In genomic region chr17:2602597-2603017, GRCh38 we compare ENCODE assay signal across 9 cellular contexts. TPM values are rescaled to one million over a fixed set of nuclear protein-coding genes. Genes with fewer than 3 reads are reported as not detected.
DNase-seq lines count a peak whose midpoint lies in the region; ATAC-seq, FAIRE-seq and TF ChIP-seq lines count a peak whose summit lies in the region.
"Had no signal": no experiment of that assay in that cellular context is flagged by ENCODE, and none has a peak within 500 bp of the region (broad histone marks: within the 10 kb centered on the region; RNA-seq: fewer than 3 reads in every experiment).

No MANE protein-coding gene starts in this region.

- H4K20me1 ChIP-seq in astrocyte (ENCODE audit: insufficient read depth, low read length), result peaks cover 99% of the 10 kb centered on the region

- CTCF ChIA-PET in Calu3 (lab: Charles Lee), result no interaction called here
- CTCF ChIA-PET in naive thymus-derived CD4-positive, alpha-beta T cell (lab: Charles Lee), result no interaction called here

- H3K9me3 Mint-ChIP-seq in Calu3 (ENCODE audit: low read depth, unreplicated experiment), result no peaks in the 10 kb centered on the region
- no peaks in the 10 kb centered on the region for H3K9me3 Mint-ChIP-seq in IgD-negative memory B cell
- H3K9me3 Mint-ChIP-seq in astrocyte (ENCODE audit: unreplicated experiment), result no peaks in the 10 kb centered on the region
- peaks cover 0 to 1% (median 0%) of the 10 kb centered on the region in 11 donors for H3K9me3 Mint-ChIP-seq in naive thymus-derived CD4-positive, alpha-beta T cell

- no TSS peak for BruUV-seq in Calu3 (replicated peaks; lab: Mats Ljungman, UMichigan)

- H3K4me2 ChIP-seq in astrocyte (ENCODE audit: low read length), result peak overlapping the region; percentile 8

- peaks cover 100% of the 10 kb centered on the region for H3K79me2 ChIP-seq in astrocyte (ENCODE audit: insufficient read depth, low read length)

- H3K4me1 ChIP-seq in astrocyte (ENCODE audit: insufficient read depth, low read length), result peaks cover 19% of the 10 kb centered on the region
- peaks cover 22 to 42% of the 10 kb centered on the region in 2 donors for H3K4me1 ChIP-seq in naive thymus-derived CD4-positive, alpha-beta T cell (ENCODE audit: control insufficient read depth in 2 of 2, insufficient read depth in 2 of 2, low read length in 2 of 2)

- intact Hi-C loops in Calu3 (cut with micrococcal nuclease; ENCODE audit: unreplicated experiment), result no loop called here
- intact Hi-C loops in naive thymus-derived CD4-positive, alpha-beta T cell (cut with micrococcal nuclease), result no loop called here

- peak; percentile 29 for ATAC-seq in naive thymus-derived CD4-positive, alpha-beta T cell
- ATAC-seq in GM19467 (IDR thresholded peaks at IDR 0.05; ENCODE audit: unreplicated experiment) (no peak), GM18498 (IDR thresholded peaks at IDR 0.05; ENCODE audit: unreplicated experiment) (no peak)

- no peaks in the 10 kb centered on the region for H3K9me3 ChIP-seq in astrocyte (ENCODE audit: insufficient read depth, low read depth, low read length)
- H3K9me3 ChIP-seq in naive thymus-derived CD4-positive, alpha-beta T cell (ENCODE audit: control insufficient read depth in 2 of 3, low read length in 3 of 3), result no peaks in the 10 kb centered on the region

- no peak overlapping the region for H2AFZ ChIP-seq in astrocyte (ENCODE audit: low read depth, low read length)

- H3K27me3 ChIP-seq in astrocyte (ENCODE audit: insufficient read depth, low read length), result no peaks in the 10 kb centered on the region
- no peaks in the 10 kb centered on the region for H3K27me3 ChIP-seq in naive thymus-derived CD4-positive, alpha-beta T cell (ENCODE audit: control insufficient read depth in 2 of 2, insufficient read depth in 2 of 2, low read length in 2 of 2)

- H3K27me3 Mint-ChIP-seq in Calu3 (ENCODE audit: unreplicated experiment), result no peaks in the 10 kb centered on the region
- H3K27me3 Mint-ChIP-seq in IgD-negative memory B cell, result no peaks in the 10 kb centered on the region
- no peaks in the 10 kb centered on the region for H3K27me3 Mint-ChIP-seq in astrocyte (ENCODE audit: low read depth, unreplicated experiment)
- H3K27me3 Mint-ChIP-seq in naive thymus-derived CD4-positive, alpha-beta T cell, result no peaks in the 10 kb centered on the region

- DNase-seq in Calu3, result no peak
- peak; percentile 22 for DNase-seq in astrocyte (ENCODE audit: low read depth)
- DNase-seq in naive thymus-derived CD4-positive, alpha-beta T cell, result no peak
- no peak for DNase-seq in NCI-H226
- DNase-seq: KBM-7 had no signal

- peaks cover 27% of the 10 kb centered on the region for H3K4me1 Mint-ChIP-seq in Calu3 (ENCODE audit: low read depth, unreplicated experiment)
- peaks cover 42 to 43% (median 43%) of the 10 kb centered on the region in 3 donors for H3K4me1 Mint-ChIP-seq in IgD-negative memory B cell
- peaks cover 20% of the 10 kb centered on the region for H3K4me1 Mint-ChIP-seq in astrocyte (ENCODE audit: low read depth, unreplicated experiment)
- peaks cover 47 to 82% (median 55%) of the 10 kb centered on the region in 7 donors for H3K4me1 Mint-ChIP-seq in naive thymus-derived CD4-positive, alpha-beta T cell

- POLR2A ChIA-PET in naive thymus-derived CD4-positive, alpha-beta T cell (lab: Charles Lee), result interaction anchor here (0.6 kb wide), 1 partner anchor 1228 kb away, joined by 3 read pairs; no protein-coding TSS in a partner anchor

- H3K9ac ChIP-seq in astrocyte (ENCODE audit: low read length), result no peak overlapping the region

- TF ChIP-seq CTCF in Calu3 (IDR thresholded peaks at IDR 0.05; ENCODE audit: unreplicated experiment) (no peak), astrocyte (IDR thresholded peaks at IDR 0.05; ENCODE audit: insufficient read depth, low read depth, low read length) (no peak)

- H3K36me3 Mint-ChIP-seq in Calu3 (ENCODE audit: insufficient read depth, unreplicated experiment) (peaks cover 20% of the 10 kb centered on the region), IgD-negative memory B cell (peaks cover 2% of the 10 kb centered on the region), astrocyte (ENCODE audit: low read depth, unreplicated experiment) (peaks cover 3% of the 10 kb centered on the region)
- H3K36me3 Mint-ChIP-seq in naive thymus-derived CD4-positive, alpha-beta T cell, result peaks cover 0 to 21% (median 5%) of the 10 kb centered on the region in 5 donors

- peak overlapping the region; percentile 34 for H3K27ac Mint-ChIP-seq in Calu3 (ENCODE audit: unreplicated experiment)
- H3K27ac Mint-ChIP-seq in IgD-negative memory B cell, result peak overlapping the region in 2 of 3 donors; percentile 34 to 57
- no peak overlapping the region for H3K27ac Mint-ChIP-seq in astrocyte (ENCODE audit: unreplicated experiment)
- H3K27ac Mint-ChIP-seq in naive thymus-derived CD4-positive, alpha-beta T cell, result peak overlapping the region in 7 of 9 donors; percentile 0 to 62 (median 39)

- H3K4me3 Mint-ChIP-seq in Calu3 (ENCODE audit: low read depth, unreplicated experiment) (peak overlapping the region; percentile 19), IgD-negative memory B cell (peak overlapping the region in 2 of 4 donors; percentile 2 to 19), astrocyte (ENCODE audit: unreplicated experiment) (no peak overlapping the region)
- peak overlapping the region in 6 of 10 donors; percentile 5 to 53 (median 15) for H3K4me3 Mint-ChIP-seq in naive thymus-derived CD4-positive, alpha-beta T cell

- H3K4me3 ChIP-seq in astrocyte (ENCODE audit: insufficient read depth, low read depth, low read length), result no peak overlapping the region
- H3K4me3 ChIP-seq in naive thymus-derived CD4-positive, alpha-beta T cell (ENCODE audit: low read length), result no peak overlapping the region
- H3K4me3 ChIP-seq: skin epidermis had no signal

- H3K27ac ChIP-seq in astrocyte (ENCODE audit: low read depth, low read length), result no peak overlapping the region
- H3K27ac ChIP-seq in naive thymus-derived CD4-positive, alpha-beta T cell (ENCODE audit: low read depth, low read length), result no peak overlapping the region
- H3K27ac ChIP-seq: skin epidermis had no signal

- no peak for FAIRE-seq in astrocyte (lab: Jason Lieb, UNC)

- H3K36me3 ChIP-seq in astrocyte (ENCODE audit: insufficient read depth, low read length), result peaks cover 5% of the 10 kb centered on the region
- no peaks in the 10 kb centered on the region for H3K36me3 ChIP-seq in naive thymus-derived CD4-positive, alpha-beta T cell (ENCODE audit: control insufficient read depth in 2 of 3, insufficient read depth in 3 of 3, low read length in 3 of 3)

RNA-seq across cellular contexts. Expression of gene PAFAH1B1, which starts 9.2 kb away (rescaled TPM):
- 88.5 and 99.8 TPM in 2 replicates for total RNA-seq in Calu3 (2022)
- polyA plus RNA-seq in IgD-negative memory B cell, result 17.8 TPM
- total RNA-seq in astrocyte, result 195 and 204 TPM in 2 replicates
- total RNA-seq in naive thymus-derived CD4-positive, alpha-beta T cell, result 100 to 1,000 TPM; 112 to 156 (median 140) TPM
- 10 to 100 TPM; 15.8 to 16.8 TPM for polyA plus RNA-seq in naive thymus-derived CD4-positive, alpha-beta T cell
